ENCODE assay signal across 8 cellular contexts in the genomic region with DNA sequence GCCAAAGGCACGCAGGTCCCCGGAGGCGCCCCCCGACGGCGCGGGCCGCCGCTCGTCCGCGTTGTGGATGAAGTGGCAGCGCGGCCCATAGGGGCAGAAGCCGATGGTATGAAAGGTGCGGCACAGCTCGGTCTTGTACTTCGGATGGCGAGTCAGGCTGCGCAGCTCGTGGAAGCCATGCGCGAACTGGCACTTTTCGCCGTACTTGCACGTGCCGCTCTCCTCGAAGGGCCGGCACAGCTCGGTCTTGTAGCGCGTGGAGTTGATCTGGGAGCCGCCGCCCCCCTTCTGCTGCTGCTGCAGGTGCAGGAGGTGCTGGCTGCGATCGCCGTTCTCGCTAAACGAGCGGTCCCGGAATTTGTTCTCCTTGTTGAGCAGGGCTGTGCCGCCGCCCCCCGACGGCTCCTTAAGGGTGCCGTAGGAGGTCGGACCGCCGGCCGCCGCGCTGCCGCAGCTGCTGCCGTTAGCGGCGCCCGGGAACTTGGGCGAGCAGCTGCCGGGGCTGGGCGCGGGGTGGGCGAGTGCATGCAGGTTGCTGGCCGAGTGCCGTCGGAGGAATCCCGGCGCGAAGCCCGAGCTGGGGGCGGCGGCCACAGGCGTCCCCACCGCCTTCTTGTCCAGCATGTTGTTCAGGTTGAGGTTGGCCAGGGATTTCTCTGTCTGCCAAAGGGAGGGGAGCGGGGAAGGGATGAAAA. TPM values are rescaled to one million over a fixed set of nuclear protein-coding genes. Genes with fewer than 3 reads are reported as not detected.
DNase-seq lines count a peak whose midpoint lies in the region; ATAC-seq, FAIRE-seq and TF ChIP-seq lines count a peak whose summit lies in the region.

No MANE protein-coding gene starts in this region.

- DNase-seq in AG04449 (ENCODE audit: low read depth, low spot score) (no peak), HEK293T (ENCODE audit: extremely low spot score) (no peak), T-helper 9 cell (peak; percentile 48), K562 (ENCODE audit: extremely low read depth in 1 of 4, low spot score in 3 of 4) (peak; percentile 24 to 78 (median 38)), islet precursor cell (peak; percentile 71)
- peak; percentile 28 to 34 for DNase-seq in stimulated activated CD4-positive, alpha-beta T cell treated with anti-CD3 and anti-CD28 coated beads, Interleukin-1b, Interleukin-23, amount 100 ng/mL, for 1 hour (ENCODE audit: low read depth in 2 of 2)

- no peak; a peak in 1 of 4 replicates for TF ChIP-seq RAD21 in K562 (CRISPR knock-in tag; conservative IDR thresholded peaks at IDR 0.05 in 1 of 2, IDR thresholded peaks at IDR 0.05 in 1 of 2)

- no peak for ATAC-seq in K562
- no peak for ATAC-seq in HG03045 (IDR thresholded peaks at IDR 0.05; ENCODE audit: unreplicated experiment)
- ATAC-seq in HG02852 (IDR thresholded peaks at IDR 0.05; ENCODE audit: unreplicated experiment), result no peak

- no peak for FAIRE-seq in K562 (lab: Jason Lieb, UNC)

- POLR2A ChIA-PET in AG04449 (lab: Yijun Ruan, JAX), result interaction anchor here (0.8 to 1.8 kb wide), 10 partner anchors 57 to 415 kb away, joined by 3 to 11 read pairs (median 5); no protein-coding TSS in a partner anchor
- POLR2A ChIA-PET in HEK293T (lab: Yijun Ruan, JAX), result interaction anchor here (0.7 to 1.1 kb wide), 2 partner anchors 173 to 318 kb away, joined by 3 read pairs; no protein-coding TSS in a partner anchor
- POLR2A ChIA-PET in K562 (lab: Yijun Ruan, JAX), result interaction anchor here (0.6 to 2.0 kb wide), 14 partner anchors 10 to 380 kb away, joined by 3 to 8 read pairs (median 3); no protein-coding TSS in a partner anchor

- CTCF ChIA-PET in AG04449 (lab: Yijun Ruan, JAX) (interaction anchor here (0.7 to 15.0 kb wide), 19 partner anchors 102 to 396 kb away, joined by 3 to 293 read pairs (median 4); no protein-coding TSS in a partner anchor), HEK293T (lab: Yijun Ruan, JAX) (interaction anchor here (1.0 to 1.5 kb wide), 2 partner anchors 51 to 85 kb away, joined by 4 to 5 read pairs; no protein-coding TSS in a partner anchor), K562 (lab: Yijun Ruan, JAX; ENCODE audit: low intra/inter-chr PET ratio) (interaction anchor here (1.9 to 6.3 kb wide), 2 partner anchors 278 to 365 kb away, joined by 6 to 41 read pairs; no protein-coding TSS in a partner anchor)

- peak overlapping the region; percentile 86 for H3K27ac ChIP-seq in K562 (ENCODE audit: extremely low read depth, low read depth, low read length)

- TF ChIP-seq POLR2A in K562 (conservative IDR thresholded peaks at IDR 0.05), result no peak

- peaks cover 76% of the 10 kb centered on the region for H3K79me2 ChIP-seq in K562 (ENCODE audit: control insufficient read depth, insufficient read depth, low read length)

- 7% methylated on average over 47 of the region's 74 CpGs for WGBS in K562 (ENCODE audit: insufficient coverage, low coverage, missing lambda C conversion rate)

- TF ChIP-seq CTCF in AG04449 (IDR thresholded peaks at IDR 0.05; ENCODE audit: insufficient read depth, low read length, missing control alignments) (no peak), K562 (IDR thresholded peaks at IDR 0.05 in 2 of 3, conservative IDR thresholded peaks at IDR 0.05 in 1 of 3; ENCODE audit: insufficient read depth in 2 of 3, low read depth in 1 of 3, low read length in 3 of 3) (no peak; a peak in 2 of 6 replicates)

- H3K27me3 ChIP-seq in K562 (ENCODE audit: control insufficient read depth in 2 of 2, insufficient read depth in 2 of 2, low read length in 2 of 2), result no peaks in the 10 kb centered on the region

- peaks cover 12 to 54% of the 10 kb centered on the region in 2 experiments; a peak in 4 of 5 replicates for H3K4me1 ChIP-seq in K562 (replicated peaks in 1 of 2; ENCODE audit: control insufficient read depth in 2 of 2, insufficient read depth in 2 of 2, low read length in 2 of 2)

- H3K9ac ChIP-seq in K562 (ENCODE audit: insufficient read depth in 1 of 2, low read depth in 2 of 2, low read length in 2 of 2), result peak overlapping the region; percentile 88 to 99

- TF ChIP-seq EP300 in K562 (IDR thresholded peaks at IDR 0.05; ENCODE audit: low read length), result no peak

- H3K4me2 ChIP-seq in K562 (ENCODE audit: insufficient read depth, low read length), result peak overlapping the region; percentile 81

- H3K9me3 ChIP-seq in K562 (replicated peaks; ENCODE audit: control insufficient read depth, insufficient read depth, low read depth, low read length), result no peaks in the 10 kb centered on the region

- H3K36me3 ChIP-seq in K562 (ENCODE audit: control insufficient read depth, insufficient read depth, low read length), result peaks cover 32% of the 10 kb centered on the region

- peak overlapping the region; percentile 48; the same call in 1 of the 2 replicates for H2AFZ ChIP-seq in K562 (ENCODE audit: low read depth, low read length)

- H3K4me3 ChIP-seq in AG04449 (ENCODE audit: low read depth, low read length) (peak overlapping the region; percentile 86), K562 (peak overlapping the region; percentile 62)

- H3K9me1 ChIP-seq in K562 (ENCODE audit: control insufficient read depth, insufficient read depth, low read length), result no peaks in the 10 kb centered on the region

- BruUV-seq in K562 (replicated peaks; lab: Mats Ljungman, UMichigan), result TSS peak; percentile 46

- intact Hi-C loops in K562 (cut with micrococcal nuclease), result loop anchor here (5.0 kb wide), 3 partner anchors 183 to 317 kb away; no protein-coding TSS in a partner anchor

- in situ Hi-C loops in K562 (cut with MboI), result loop anchor here (5.0 to 10.0 kb wide), 3 partner anchors 50 to 398 kb away; no protein-coding TSS in a partner anchor

- no peaks in the 10 kb centered on the region; the same call in 1 of the 2 replicates for H4K20me1 ChIP-seq in K562 (replicated peaks; ENCODE audit: control insufficient read depth, insufficient read depth, low read length)

TF ChIP-seq in HEK293T, 16 proteins besides CTCF, POLR2A, EP300 and RAD21:
- TF ChIP-seq, protein P1, sequence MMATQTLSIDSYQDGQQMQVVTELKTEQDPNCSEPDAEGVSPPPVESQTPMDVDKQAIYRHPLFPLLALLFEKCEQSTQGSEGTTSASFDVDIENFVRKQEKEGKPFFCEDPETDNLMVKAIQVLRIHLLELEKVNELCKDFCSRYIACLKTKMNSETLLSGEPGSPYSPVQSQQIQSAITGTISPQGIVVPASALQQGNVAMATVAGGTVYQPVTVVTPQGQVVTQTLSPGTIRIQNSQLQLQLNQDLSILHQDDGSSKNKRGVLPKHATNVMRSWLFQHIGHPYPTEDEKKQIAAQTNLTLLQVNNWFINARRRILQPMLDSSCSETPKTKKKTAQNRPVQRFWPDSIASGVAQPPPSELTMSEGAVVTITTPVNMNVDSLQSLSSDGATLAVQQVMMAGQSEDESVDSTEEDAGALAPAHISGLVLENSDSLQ (IDR thresholded peaks at IDR 0.05), result no peak
- TF ChIP-seq L3MBTL2 (conservative IDR thresholded peaks at IDR 0.05), result peak; percentile 87
- TF ChIP-seq ZNF384 (IDR thresholded peaks at IDR 0.05), result no peak
- TF ChIP-seq HDGF (IDR thresholded peaks at IDR 0.05; ENCODE audit: borderline replicate concordance), result no peak
- peak; percentile 54; the same call in 1 of the 2 replicates for TF ChIP-seq CTBP1 (IDR thresholded peaks at IDR 0.05; ENCODE audit: borderline replicate concordance)
- no peak for TF ChIP-seq TARDBP (IDR thresholded peaks at IDR 0.05)
- no peak for TF ChIP-seq SP1 (IDR thresholded peaks at IDR 0.05)
- TF ChIP-seq ELF4 (IDR thresholded peaks at IDR 0.05), result no peak
- no peak for TF ChIP-seq BHLHE40 (IDR thresholded peaks at IDR 0.05; ENCODE audit: borderline replicate concordance)
- TF ChIP-seq ARNT (IDR thresholded peaks at IDR 0.05), result no peak

TF ChIP-seq in K562, 482 proteins besides CTCF, POLR2A, EP300 and RAD21 (continues in another document):
- no peak for TF ChIP-seq NR2C1 (IDR thresholded peaks at IDR 0.05)
- TF ChIP-seq NR2C1 (tag; IDR thresholded peaks at IDR 0.05), result 0 out of 2 replicates have a peak, but pooled peaks have one; percentile 22
- TF ChIP-seq FIP1L1 (IDR thresholded peaks at IDR 0.05; ENCODE audit: low read depth, low read length, poor library complexity, severe bottlenecking), result peak; percentile 60
- no peak for TF ChIP-seq TARDBP (IDR thresholded peaks at IDR 0.05)
- TF ChIP-seq ZNF217 (CRISPR knock-in tag; IDR thresholded peaks at IDR 0.05), result 0 out of 2 replicates have a peak, but pooled peaks have one; percentile 51
- TF ChIP-seq MLX (CRISPR knock-in tag; conservative IDR thresholded peaks at IDR 0.05), result 0 out of 4 replicates have a peak, but pooled peaks of 1 of the 2 experiments have one; percentile 65
- TF ChIP-seq POLR2G (IDR thresholded peaks at IDR 0.05; ENCODE audit: low read depth, low read length), result peak; percentile 43; the same call in 1 of the 2 replicates
- TF ChIP-seq BRCA1 (IDR thresholded peaks at IDR 0.05), result no peak
- 0 out of 2 replicates have a peak, but pooled peaks have one; percentile 27 for TF ChIP-seq BRCA1 (CRISPR knock-in tag; IDR thresholded peaks at IDR 0.05)
- no peak for TF ChIP-seq NEUROD1 (IDR thresholded peaks at IDR 0.05; ENCODE audit: borderline replicate concordance, low read depth, low read length, partially characterized antibody)

RNA-seq across cellular contexts. Expression of gene ZFP36L2, which starts 1.2 kb away (rescaled TPM):
- total RNA-seq in K562 (2011; cell fraction: chromatin; rRNA removed; ENCODE audit: low replicate concordance), result 9.5 and 13.7 TPM in 2 replicates
- total RNA-seq in K562 (2011; cell fraction: nucleolus; rRNA removed), result 9.7 and 10.2 TPM in 2 replicates
- 11.8 and 19.4 TPM in 2 replicates for total RNA-seq in K562 (2011; cell fraction: nucleoplasm; rRNA removed)
- total RNA-seq in K562 (2014; rRNA removed) (4.1 and 6.2 TPM in 2 replicates), K562 (2014; rRNA removed; fragmentation: Illumina TruSeq; extraction: Trizol) (6.2 and 6.4 TPM in 2 replicates), K562 (2015; rRNA removed; fragmentation: Illumina TruSeq; extraction: Trizol) (6.6 and 7.9 TPM in 2 replicates), K562 (2021) (60.6 and 62.1 TPM in 2 replicates)
- polyA plus RNA-seq in K562 (2011; rRNA removed) (6.5 and 11.7 TPM in 2 replicates), K562 (2014; fragmentation: Illumina TruSeq; extraction: Trizol) (20.0 and 20.3 TPM in 2 replicates), K562 (2014; fragmentation: Nextera tagmentation; extraction: Ambion mirVana) (10 to 100 TPM; 32.4 to 42.8 TPM), K562 (2014; rRNA removed) (21.8 and 23.7 TPM in 2 replicates)
- polyA plus RNA-seq in K562 (2011; cell fraction: cytosol; rRNA removed), result 3.1 and 12.8 TPM in 2 replicates
- 6.0 and 19.0 TPM in 2 replicates for polyA plus RNA-seq in K562 (2011; cell fraction: nucleus; rRNA removed)
- 27.2 and 38.8 TPM in 2 replicates for polyA plus RNA-seq in K562 (2012)
- 4.3 and 5.1 TPM in 2 replicates for polyA minus RNA-seq in K562 (2011; rRNA and poly(A)+ RNA removed)
- 17.1 and 23.8 TPM in 2 replicates for polyA minus RNA-seq in K562 (2011; cell fraction: cytosol; rRNA and poly(A)+ RNA removed)
- polyA minus RNA-seq in K562 (2011; cell fraction: nucleus; rRNA and poly(A)+ RNA removed), result 6.4 and 8.1 TPM in 2 replicates

Comparison
In these comparisons a context has a peak if more than half of its experiments do, and no peak if none do; other contexts are left out.
1. DNase-seq: peak in T-helper 9 cell (single experiment), K562 (4 of 4), islet precursor cell (single experiment) and stimulated activated CD4-positive, alpha-beta T cell treated with anti-CD3 and anti-CD28 coated beads, Interleukin-1b, Interleukin-23, amount 100 ng/mL, for 1 hour (2 of 2); none in AG04449 (single experiment) and HEK293T (single experiment).